8 cellular contexts compared by ENCODE assay signal in genomic region chr19:18636183-18636968, GRCh38. TPM values are rescaled to one million over a fixed set of nuclear protein-coding genes. Genes with fewer than 3 reads are reported as not detected.
DNase-seq lines count a peak whose midpoint lies in the region; ATAC-seq and TF ChIP-seq lines count a peak whose summit lies in the region.

No MANE protein-coding gene starts in this region.

- no peaks in the 10 kb centered on the region for H3K4me1 ChIP-seq in right cardiac atrium (ENCODE audit: control insufficient read depth, insufficient read depth, low read length)
- peaks cover 9% of the 10 kb centered on the region for H3K4me1 ChIP-seq in psoas muscle
- H3K4me1 ChIP-seq in urinary bladder (ENCODE audit: insufficient read depth), result peaks cover 4% of the 10 kb centered on the region

- H3K9me3 ChIP-seq in right cardiac atrium (ENCODE audit: control insufficient read depth, low read length) (no peaks in the 10 kb centered on the region), psoas muscle (no peaks in the 10 kb centered on the region)

- ATAC-seq in HG02885 (IDR thresholded peaks at IDR 0.05; ENCODE audit: poor library complexity, unreplicated experiment) (peak; percentile 88), right cardiac atrium (peak; percentile 97 to 98), psoas muscle (peak; percentile 96 to 99 (median 98))

- H3K27ac ChIP-seq in right cardiac atrium (ENCODE audit: low read length) (peak overlapping the region; percentile 0), psoas muscle (peak overlapping the region; percentile 83), urinary bladder (ENCODE audit: low read depth) (peak overlapping the region; percentile 70)

- in situ Hi-C loops in GM13976 (cut with MboI; ENCODE audit: low sequenced_read_pairs, unreplicated experiment), result no loop called here

- H3K4me3 ChIP-seq in right cardiac atrium (ENCODE audit: low read length) (peak overlapping the region; percentile 75), psoas muscle (peak overlapping the region; percentile 88), urinary bladder (ENCODE audit: low read depth, low read length) (peak overlapping the region; percentile 60)

- H3K27me3 ChIP-seq in right cardiac atrium (ENCODE audit: control insufficient read depth, insufficient read depth) (no peaks in the 10 kb centered on the region), psoas muscle (ENCODE audit: insufficient read depth in 3 of 3, low read length in 2 of 3) (no peaks in the 10 kb centered on the region)

- TF ChIP-seq CTCF in GM13976 (IDR thresholded peaks at IDR 0.05; ENCODE audit: borderline replicate concordance, control extremely low read depth, extremely low read depth, insufficient read depth, missing control alignments), result no peak
- no peak for TF ChIP-seq CTCF in psoas muscle (IDR thresholded peaks at IDR 0.05)

- peak; percentile 100 for DNase-seq in GM13976 (ENCODE audit: low spot score)
- DNase-seq in NCI-H1694 (lab: John Stamatoyannopoulos, UW), result peak; percentile 96
- DNase-seq in T-helper 2 cell, result peak; percentile 97 to 99 (median 98)
- DNase-seq in anterior cingulate cortex (lab: John Stamatoyannopoulos, UW), result peak; percentile 34 to 99 (median 95)
- DNase-seq in right cardiac atrium, result peak; percentile 98 to 100 (median 99)
- peak; percentile 98 to 99 for DNase-seq in psoas muscle

- no peaks in the 10 kb centered on the region for H3K36me3 ChIP-seq in psoas muscle (ENCODE audit: insufficient read depth in 1 of 2, low read depth in 1 of 2)
- H3K36me3 ChIP-seq in urinary bladder (ENCODE audit: insufficient read depth), result no peaks in the 10 kb centered on the region

- intact Hi-C loops in right cardiac atrium (cut with DNase I), result no loop called here
- intact Hi-C loops in psoas muscle (cut with DNase I), result no loop called here

- 2% methylated on average over 44 of the region's 44 CpGs for WGBS in right cardiac atrium
- WGBS in psoas muscle, 3 donors, result 1 to 2% (median 2%) methylated on average over 34 to 44 of the region's 44 CpGs
- WGBS in urinary bladder, result 2% methylated on average over 44 of the region's 44 CpGs

RNA-seq across cellular contexts. Expression of gene KLHL26, which starts 0.5 kb away (rescaled TPM):
- 10 to 100 TPM in 1 of 4 donors, 1 to 10 TPM in 3; 8.9 to 14.4 (median 9.3) TPM for total RNA-seq in right cardiac atrium
- 5.1 TPM for polyA plus RNA-seq in right cardiac atrium
- total RNA-seq in psoas muscle, result 1 to 10 TPM; 5.2 to 9.9 (median 7.0) TPM
- 1 to 10 TPM; 3.1 to 4.1 (median 3.5) TPM for polyA plus RNA-seq in psoas muscle
- 2.5 TPM for total RNA-seq in urinary bladder
- polyA plus RNA-seq in urinary bladder, result 12.5 TPM

RNA-seq across cellular contexts. Expression of gene TMEM59L, which starts 23.7 kb away (rescaled TPM):
- total RNA-seq in right cardiac atrium (1 to 10 TPM; 2.2 to 5.9 (median 4.0) TPM), psoas muscle (1 to 10 TPM in 3 of 4 donors, under 1 TPM in 1; 0.79 to 3.2 (median 2.6) TPM), urinary bladder (3.9 TPM)
- polyA plus RNA-seq in right cardiac atrium (4.8 TPM), psoas muscle (1 to 10 TPM in 2 of 3 donors, under 1 TPM in 1; 0.85 to 4.8 (median 1.5) TPM), urinary bladder (5.5 TPM)

RNA-seq across cellular contexts. Expression of gene CRLF1, which starts 29.8 kb away (rescaled TPM):
- total RNA-seq in right cardiac atrium (10 to 100 TPM in 3 of 4 donors, 1 to 10 TPM in 1; 7.2 to 64.0 (median 38.8) TPM), psoas muscle (10 to 100 TPM in 3 of 4 donors, 1 to 10 TPM in 1; 8.3 to 20.2 (median 14.2) TPM), urinary bladder (2.5 TPM)
- polyA plus RNA-seq in right cardiac atrium (79.6 TPM), psoas muscle (10 to 100 TPM; 15.6 to 28.4 (median 19.3) TPM), urinary bladder (119 TPM)

RNA-seq across cellular contexts. Expression of gene CRTC1, which starts 47.1 kb away (rescaled TPM):
- 10 to 100 TPM in 3 of 4 donors, 1 to 10 TPM in 1; 9.2 to 15.1 (median 13.6) TPM for total RNA-seq in right cardiac atrium
- 9.5 TPM for polyA plus RNA-seq in right cardiac atrium
- 10 to 100 TPM in 2 of 4 donors, 1 to 10 TPM in 2; 8.1 to 12.5 (median 9.6) TPM for total RNA-seq in psoas muscle
- polyA plus RNA-seq in psoas muscle, result 1 to 10 TPM; 4.5 to 6.6 (median 6.3) TPM
- total RNA-seq in urinary bladder, result 4.8 TPM
- polyA plus RNA-seq in urinary bladder, result 13.6 TPM

RNA-seq across cellular contexts. Expression of gene REX1BD, which starts 47.8 kb away (rescaled TPM):
- total RNA-seq in right cardiac atrium (10 to 100 TPM; 71.0 to 90.7 (median 77.1) TPM), psoas muscle (100 to 1,000 TPM in 1 of 4 donors, 10 to 100 TPM in 3; 52.1 to 105 (median 92.0) TPM), urinary bladder (18.9 TPM)
- polyA plus RNA-seq in right cardiac atrium (99.9 TPM), psoas muscle (100 to 1,000 TPM in 1 of 3 donors, 10 to 100 TPM in 2; 67.7 to 105 (median 80.7) TPM), urinary bladder (103 TPM)

Comparison
In these comparisons a context has a peak if more than half of its experiments do, and no peak if none do; other contexts are left out.
1. Peak in every context shown above with its lines: DNase-seq, ATAC-seq, H3K4me3 ChIP-seq and H3K27ac ChIP-seq.
2. H3K27ac ChIP-seq: peak in every context shown above with its lines; median percentile 83 in psoas muscle; 70 in urinary bladder; 0 in right cardiac atrium.